33 cellular contexts compared by ENCODE assay signal in genomic region chr10:49524496-49524895, GRCh38.
"Had no signal": no experiment of that assay in that cellular context is flagged by ENCODE, and none has a peak within 500 bp of the region (broad histone marks: within the 10 kb centered on the region; RNA-seq: fewer than 3 reads in every experiment).

No MANE protein-coding gene starts in this region.

- H3K4me3 ChIP-seq: adrenal gland, esophagus muscularis mucosa, gastrocnemius medialis, heart left ventricle had no signal

- H3K27me3 Mint-ChIP-seq: activated CD4-positive, alpha-beta memory T cell treated with anti-CD3 and anti-CD28 coated beads for 36 hours; activated CD4-positive, alpha-beta T cell treated with anti-CD3 and anti-CD28 coated beads for 36 hours; activated CD4-positive, alpha-beta T cell treated with anti-CD3 and anti-CD28 coated beads, Interleukin-2, amount 10 ng/mL, durations not matched to agents 24 days and 14 days; activated CD8-positive, alpha-beta memory T cell treated with anti-CD3 and anti-CD28 coated beads, Interleukin-2, amount 10 ng/mL, durations not matched to agents 7 days and 5 days; activated naive CD8-positive, alpha-beta T cell treated with anti-CD3 and anti-CD28 coated beads for 36 hours; activated naive CD8-positive, alpha-beta T cell treated with anti-CD3 and anti-CD28 coated beads, Interleukin-2, amount 50 U/mL, for 24 hours; effector memory CD8-positive, alpha-beta T cell had no signal

- H3K4me1 Mint-ChIP-seq: activated CD4-positive, alpha-beta T cell treated with anti-CD3 and anti-CD28 coated beads for 36 hours; activated CD4-positive, alpha-beta T cell treated with anti-CD3 and anti-CD28 coated beads, Interleukin-2, amount 10 ng/mL, durations not matched to agents 24 days and 14 days; activated CD8-positive, alpha-beta memory T cell treated with anti-CD3 and anti-CD28 coated beads, Interleukin-2, amount 10 ng/mL, durations not matched to agents 7 days and 5 days had no signal

- H3K27ac ChIP-seq: adrenal gland, esophagus muscularis mucosa, foreskin keratinocyte, gastrocnemius medialis, heart left ventricle had no signal

- H3K4me1 ChIP-seq: adrenal gland, foreskin keratinocyte had no signal

- ATAC-seq: activated CD4-positive, alpha-beta T cell treated with anti-CD3 and anti-CD28 coated beads for 36 hours; activated CD8-positive, alpha-beta memory T cell treated with anti-CD3 and anti-CD28 coated beads, Interleukin-2, amount 10 ng/mL, durations not matched to agents 7 days and 5 days; activated CD8-positive, alpha-beta T cell treated with anti-CD3 and anti-CD28 coated beads, Interleukin-2, amount 10 ng/mL, durations not matched to agents 7 days and 5 days; activated naive CD8-positive, alpha-beta T cell treated with anti-CD3 and anti-CD28 coated beads, Interleukin-2, amount 50 U/mL, for 24 hours; effector memory CD8-positive, alpha-beta T cell; foreskin keratinocyte; gastrocnemius medialis had no signal

- H3K27me3 ChIP-seq: adrenal gland, ascending aorta, brain microvascular endothelial cell, esophagus muscularis mucosa, foreskin keratinocyte, gastrocnemius medialis, heart left ventricle had no signal

- DNase-seq: activated CD4-positive, alpha-beta memory T cell treated with anti-CD3 and anti-CD28 coated beads for 36 hours; activated CD4-positive, alpha-beta T cell treated with anti-CD3 and anti-CD28 coated beads for 36 hours; activated CD4-positive, alpha-beta T cell treated with anti-CD3 and anti-CD28 coated beads, Interleukin-2, amount 10 ng/mL, durations not matched to agents 24 days and 14 days; activated CD4-positive, CD25-positive, alpha-beta regulatory T cell; activated CD4-positive, CD25-positive, alpha-beta regulatory T cell treated with anti-CD3 and anti-CD28 coated beads, Interleukin-2, amount 50 U/mL, for 72 hours; activated CD8-positive, alpha-beta memory T cell treated with anti-CD3 and anti-CD28 coated beads, Interleukin-2, amount 10 ng/mL, durations not matched to agents 7 days and 5 days; activated CD8-positive, alpha-beta memory T cell treated with anti-CD3 and anti-CD28 coated beads, Interleukin-2, amount 50 U/mL, for 4 hours; activated CD8-positive, alpha-beta T cell treated with anti-CD3 and anti-CD28 coated beads, Interleukin-2, amount 10 ng/mL, durations not matched to agents 7 days and 5 days; activated effector memory CD4-positive, alpha-beta T cell treated with anti-CD3 and anti-CD28 coated beads, Interleukin-2, amount 50 U/mL, for 16 hours; activated naive CD4-positive, alpha-beta T cell; activated naive CD4-positive, alpha-beta T cell treated with anti-CD3 and anti-CD28 coated beads, Interleukin-2, amount 50 U/mL, for 16 hours; activated naive CD8-positive, alpha-beta T cell treated with anti-CD3 and anti-CD28 coated beads for 36 hours; activated naive CD8-positive, alpha-beta T cell treated with anti-CD3 and anti-CD28 coated beads, Interleukin-2, amount 50 U/mL, for 24 hours; activated T-cell treated with anti-CD3 and anti-CD28 coated beads, Interleukin-2, amount 50 U/mL, for 1 hour; activated T-cell treated with anti-CD3 and anti-CD28 coated beads, Interleukin-2, amount 50 U/mL, for 48 hours; adrenal gland; amygdala; cerebellar nuclear complex; cortex of kidney; dermis blood vessel endothelial cell; effector CD4-positive, alpha-beta T cell; effector memory CD8-positive, alpha-beta T cell; erythroblast; foreskin keratinocyte; gastrocnemius medialis; glutamatergic neuron; heart left ventricle; T-helper 2 cell had no signal

- H3K9me3 ChIP-seq: adrenal gland, ascending aorta, esophagus muscularis mucosa, gastrocnemius medialis, heart left ventricle had no signal

- H3K27ac Mint-ChIP-seq: activated CD4-positive, alpha-beta memory T cell treated with anti-CD3 and anti-CD28 coated beads for 36 hours; activated CD4-positive, alpha-beta T cell treated with anti-CD3 and anti-CD28 coated beads for 36 hours; activated CD4-positive, alpha-beta T cell treated with anti-CD3 and anti-CD28 coated beads, Interleukin-2, amount 10 ng/mL, durations not matched to agents 24 days and 14 days; activated CD8-positive, alpha-beta memory T cell treated with anti-CD3 and anti-CD28 coated beads, Interleukin-2, amount 10 ng/mL, durations not matched to agents 7 days and 5 days; activated CD8-positive, alpha-beta T cell treated with anti-CD3 and anti-CD28 coated beads, Interleukin-2, amount 10 ng/mL, durations not matched to agents 7 days and 5 days; activated naive CD8-positive, alpha-beta T cell treated with anti-CD3 and anti-CD28 coated beads for 36 hours; activated naive CD8-positive, alpha-beta T cell treated with anti-CD3 and anti-CD28 coated beads, Interleukin-2, amount 50 U/mL, for 24 hours; activated T-helper 1 cell treated with anti-CD3 and anti-CD28 coated beads, Interleukin-12 subunit alpha, Interleukin-12 subunit beta, Interleukin-2, Interleukin-4 antibody, amounts not matched to agents 30 ng/mL and 10 ng/mL and 1 ng/mL, durations not matched to agents 14 hours and 24 hours and 36 hours; activated T-helper 2 cell treated with anti-CD3 and anti-CD28 coated beads, Interferon-gamma antibody, Interleukin-2, Interleukin-4, amounts not matched to agents 10 μg/mL and 5 μg/mL and 100 μg/mL, durations not matched to agents 14 hours and 24 hours and 36 hours; effector memory CD8-positive, alpha-beta T cell had no signal

- H3K4me3 Mint-ChIP-seq: activated CD4-positive, alpha-beta memory T cell treated with anti-CD3 and anti-CD28 coated beads for 36 hours; activated CD4-positive, alpha-beta T cell treated with anti-CD3 and anti-CD28 coated beads for 36 hours; activated CD4-positive, alpha-beta T cell treated with anti-CD3 and anti-CD28 coated beads, Interleukin-2, amount 10 ng/mL, durations not matched to agents 24 days and 14 days; activated CD8-positive, alpha-beta memory T cell treated with anti-CD3 and anti-CD28 coated beads, Interleukin-2, amount 10 ng/mL, durations not matched to agents 7 days and 5 days; activated CD8-positive, alpha-beta T cell treated with anti-CD3 and anti-CD28 coated beads, Interleukin-2, amount 10 ng/mL, durations not matched to agents 7 days and 5 days; activated naive CD8-positive, alpha-beta T cell treated with anti-CD3 and anti-CD28 coated beads for 36 hours; activated naive CD8-positive, alpha-beta T cell treated with anti-CD3 and anti-CD28 coated beads, Interleukin-2, amount 50 U/mL, for 24 hours; activated T-helper 1 cell treated with anti-CD3 and anti-CD28 coated beads, Interleukin-12 subunit alpha, Interleukin-12 subunit beta, Interleukin-2, Interleukin-4 antibody, amounts not matched to agents 30 ng/mL and 10 ng/mL and 1 ng/mL, durations not matched to agents 14 hours and 24 hours and 36 hours; effector memory CD8-positive, alpha-beta T cell had no signal

- H3K9me3 Mint-ChIP-seq: activated CD4-positive, alpha-beta memory T cell treated with anti-CD3 and anti-CD28 coated beads for 36 hours; activated CD4-positive, alpha-beta T cell treated with anti-CD3 and anti-CD28 coated beads, Interleukin-2, amount 10 ng/mL, durations not matched to agents 24 days and 14 days; activated naive CD8-positive, alpha-beta T cell treated with anti-CD3 and anti-CD28 coated beads for 36 hours; activated naive CD8-positive, alpha-beta T cell treated with anti-CD3 and anti-CD28 coated beads, Interleukin-2, amount 50 U/mL, for 24 hours; activated T-helper 1 cell treated with anti-CD3 and anti-CD28 coated beads, Interleukin-12 subunit alpha, Interleukin-12 subunit beta, Interleukin-2, Interleukin-4 antibody, amounts not matched to agents 30 ng/mL and 10 ng/mL and 1 ng/mL, durations not matched to agents 14 hours and 24 hours and 36 hours; activated T-helper 2 cell treated with anti-CD3 and anti-CD28 coated beads, Interferon-gamma antibody, Interleukin-2, Interleukin-4, amounts not matched to agents 10 μg/mL and 5 μg/mL and 100 μg/mL, durations not matched to agents 14 hours and 24 hours and 36 hours; effector memory CD8-positive, alpha-beta T cell had no signal
